Comparison of ENCODE assay signal across 1 cellular context in genomic region chr2:65396348-65397026, GRCh38.
TF ChIP-seq lines count a peak whose summit lies in the region.

No MANE protein-coding gene starts in this region.

TF ChIP-seq in HepG2, 621 proteins besides CTCF, POLR2A, EP300 and RAD21 (continued from another document):
- no peak for TF ChIP-seq DR1 (CRISPR knock-in tag; IDR thresholded peaks at IDR 0.05)
